In the genomic region with DNA sequence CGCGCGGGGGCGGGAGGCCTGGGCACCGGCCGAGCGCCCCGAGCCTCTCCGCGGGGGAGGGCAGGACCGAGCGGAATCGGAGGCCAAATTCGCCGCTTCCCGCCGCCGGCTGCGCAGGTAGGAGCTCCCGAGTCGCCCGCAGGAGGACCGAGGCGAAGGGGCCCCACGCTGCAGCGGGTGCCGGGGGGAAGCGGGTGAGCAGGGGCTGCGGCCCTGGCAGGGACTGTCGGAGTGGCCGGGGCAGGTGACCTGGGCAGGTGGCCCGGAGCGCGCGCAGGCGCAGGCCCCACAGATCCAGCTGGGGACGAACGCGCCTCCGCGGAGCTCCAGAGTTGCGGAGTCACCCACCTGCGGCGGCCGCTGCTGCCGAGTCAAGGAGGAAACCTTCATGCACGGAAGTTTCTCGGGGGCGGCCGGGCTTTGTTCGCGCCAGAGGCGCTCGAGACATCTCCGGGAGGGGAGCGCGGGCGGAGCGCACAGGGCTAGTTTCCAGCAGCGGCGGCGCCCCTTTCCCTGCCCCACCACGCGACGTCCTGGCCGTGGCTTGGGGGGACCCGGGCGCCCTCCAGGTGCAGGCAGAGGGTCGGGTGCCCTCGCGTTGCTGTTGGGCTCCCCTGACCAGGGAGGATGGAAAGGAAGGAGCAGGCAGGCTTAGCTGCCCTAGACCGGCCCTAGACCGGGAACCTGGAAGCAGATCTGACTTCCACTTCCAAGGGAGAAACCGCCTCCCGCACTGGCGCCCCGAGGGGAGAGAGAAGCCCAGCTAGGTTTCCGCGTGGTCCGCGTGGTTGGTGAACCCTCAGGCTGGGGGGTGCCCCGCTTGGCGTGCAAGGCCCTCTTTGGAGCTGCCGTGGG, we compare ENCODE assay signal across 8 cellular contexts. TPM values are rescaled to one million over a fixed set of nuclear protein-coding genes. Genes with fewer than 3 reads are reported as not detected.
A peak's percentile ranks its signal among the peaks of the same experiment; 100 is the strongest.
DNase-seq lines count a peak whose midpoint lies in the region; ATAC-seq and TF ChIP-seq lines count a peak whose summit lies in the region.

No MANE protein-coding gene starts in this region.

- TF ChIP-seq RAD21 in Ishikawa (IDR thresholded peaks at IDR 0.05; ENCODE audit: low read depth) = no peak

- DNase-seq in GM20000 (ENCODE audit: low spot score) (peak; percentile 69), coronary artery (ENCODE audit: low spot score) (no peak)
- peak; percentile 67 for DNase-seq in activated CD4-positive, CD25-positive, alpha-beta regulatory T cell treated with anti-CD3 and anti-CD28 coated beads, Interleukin-2, amount 50 U/mL, for 72 hours
- peak; percentile 27 to 55 (median 46) for DNase-seq in stimulated activated naive CD4-positive, alpha-beta T cell (lab: John Stamatoyannopoulos, UW)

- ATAC-seq in HG03565 (IDR thresholded peaks at IDR 0.05; ENCODE audit: unreplicated experiment) = no peak

- H3K36me3 ChIP-seq in BLaER1 (peaks cover 15% of the 10 kb centered on the region; the same call in 1 of the 2 replicates), mesodermal cell (ENCODE audit: control insufficient read depth, insufficient read depth, low read length) (no peaks in the 10 kb centered on the region)

- 3% methylated on average over 72 to 73 of the region's 84 CpGs for WGBS in mesodermal cell (ENCODE audit: insufficient coverage in 2 of 2), 2 experiments

- peak overlapping the region; percentile 89 for H3K9ac ChIP-seq in BLaER1

- H3K4me3 ChIP-seq in BLaER1 (peak overlapping the region; percentile 86), coronary artery (peak overlapping the region; percentile 79), mesodermal cell (ENCODE audit: extremely low read depth, insufficient read depth, low read length, poor library complexity, severe bottlenecking) (peak overlapping the region; percentile 39)

- peak overlapping the region; percentile 84 for H3K27ac ChIP-seq in BLaER1
- peak overlapping the region in 1 of 2 donors; percentile 36 for H3K27ac ChIP-seq in coronary artery
- H3K27ac ChIP-seq in mesodermal cell (ENCODE audit: low read depth, low read length, severe bottlenecking) = no peak overlapping the region

- H4K20me1 ChIP-seq in BLaER1 = peaks cover 51% of the 10 kb centered on the region

- TF ChIP-seq EP300 in Ishikawa (IDR thresholded peaks at IDR 0.05; ENCODE audit: borderline replicate concordance) = no peak

- peaks cover 34% of the 10 kb centered on the region for H3K27me3 ChIP-seq in BLaER1

- peaks cover 60% of the 10 kb centered on the region for H3K4me1 ChIP-seq in BLaER1
- H3K4me1 ChIP-seq in mesodermal cell (ENCODE audit: control insufficient read depth, insufficient read depth, low read length, poor library complexity, severe bottlenecking) = peaks cover 4% of the 10 kb centered on the region

- no peak for TF ChIP-seq CTCF in GM20000 (IDR thresholded peaks at IDR 0.05; ENCODE audit: extremely low read depth, missing control alignments)
- no peak for TF ChIP-seq CTCF in coronary artery (IDR thresholded peaks at IDR 0.05)

- no peaks in the 10 kb centered on the region for H3K9me3 ChIP-seq in BLaER1
- no peaks in the 10 kb centered on the region for H3K9me3 ChIP-seq in mesodermal cell (ENCODE audit: control insufficient read depth, low read length)

- peak overlapping the region; percentile 98 for H3K4me2 ChIP-seq in BLaER1

TF ChIP-seq in Ishikawa, 13 proteins besides CTCF, POLR2A, EP300 and RAD21:
- TF ChIP-seq, protein P1, sequence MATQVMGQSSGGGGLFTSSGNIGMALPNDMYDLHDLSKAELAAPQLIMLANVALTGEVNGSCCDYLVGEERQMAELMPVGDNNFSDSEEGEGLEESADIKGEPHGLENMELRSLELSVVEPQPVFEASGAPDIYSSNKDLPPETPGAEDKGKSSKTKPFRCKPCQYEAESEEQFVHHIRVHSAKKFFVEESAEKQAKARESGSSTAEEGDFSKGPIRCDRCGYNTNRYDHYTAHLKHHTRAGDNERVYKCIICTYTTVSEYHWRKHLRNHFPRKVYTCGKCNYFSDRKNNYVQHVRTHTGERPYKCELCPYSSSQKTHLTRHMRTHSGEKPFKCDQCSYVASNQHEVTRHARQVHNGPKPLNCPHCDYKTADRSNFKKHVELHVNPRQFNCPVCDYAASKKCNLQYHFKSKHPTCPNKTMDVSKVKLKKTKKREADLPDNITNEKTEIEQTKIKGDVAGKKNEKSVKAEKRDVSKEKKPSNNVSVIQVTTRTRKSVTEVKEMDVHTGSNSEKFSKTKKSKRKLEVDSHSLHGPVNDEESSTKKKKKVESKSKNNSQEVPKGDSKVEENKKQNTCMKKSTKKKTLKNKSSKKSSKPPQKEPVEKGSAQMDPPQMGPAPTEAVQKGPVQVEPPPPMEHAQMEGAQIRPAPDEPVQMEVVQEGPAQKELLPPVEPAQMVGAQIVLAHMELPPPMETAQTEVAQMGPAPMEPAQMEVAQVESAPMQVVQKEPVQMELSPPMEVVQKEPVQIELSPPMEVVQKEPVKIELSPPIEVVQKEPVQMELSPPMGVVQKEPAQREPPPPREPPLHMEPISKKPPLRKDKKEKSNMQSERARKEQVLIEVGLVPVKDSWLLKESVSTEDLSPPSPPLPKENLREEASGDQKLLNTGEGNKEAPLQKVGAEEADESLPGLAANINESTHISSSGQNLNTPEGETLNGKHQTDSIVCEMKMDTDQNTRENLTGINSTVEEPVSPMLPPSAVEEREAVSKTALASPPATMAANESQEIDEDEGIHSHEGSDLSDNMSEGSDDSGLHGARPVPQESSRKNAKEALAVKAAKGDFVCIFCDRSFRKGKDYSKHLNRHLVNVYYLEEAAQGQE (IDR thresholded peaks at IDR 0.05; ENCODE audit: low read depth) = no peak
- peak; percentile 4; the same call in 1 of the 2 replicates for TF ChIP-seq ZBTB7A (IDR thresholded peaks at IDR 0.05; ENCODE audit: low read depth)
- no peak for TF ChIP-seq TEAD4 (IDR thresholded peaks at IDR 0.05)
TF ChIP-seq in Ishikawa: peak in this region for 1.

RNA-seq across cellular contexts. Expression of a gene that starts 0.6 kb away (rescaled TPM):
- 1.6 TPM for polyA plus RNA-seq in mesodermal cell (2013, experiment 1 of 2)
- polyA plus RNA-seq in mesodermal cell (2013, experiment 2 of 2) = 1.1 TPM
